In genomic region chr5:859798-860296, GRCh38 we compare ENCODE assay signal across 36 cellular contexts.
"Had no signal": no experiment of that assay in that cellular context is flagged by ENCODE, and none has a peak within 500 bp of the region (broad histone marks: within the 10 kb centered on the region; RNA-seq: fewer than 3 reads in every experiment).

No MANE protein-coding gene starts in this region.

- H3K27me3 Mint-ChIP-seq: activated CD4-positive, alpha-beta memory T cell treated with anti-CD3 and anti-CD28 coated beads, Interleukin-2, amount 10 ng/mL, durations not matched to agents 7 days and 5 days; activated CD8-positive, alpha-beta memory T cell treated with anti-CD3 and anti-CD28 coated beads, Interleukin-2, amount 10 ng/mL, durations not matched to agents 7 days and 5 days; activated naive CD8-positive, alpha-beta T cell treated with anti-CD3 and anti-CD28 coated beads for 36 hours had no signal

- H3K27me3 ChIP-seq: brain microvascular endothelial cell, cardiac muscle cell, Peyer's patch had no signal

- H3K4me1 Mint-ChIP-seq: activated CD4-positive, alpha-beta memory T cell treated with anti-CD3 and anti-CD28 coated beads, Interleukin-2, amount 10 ng/mL, durations not matched to agents 7 days and 5 days; activated CD8-positive, alpha-beta memory T cell treated with anti-CD3 and anti-CD28 coated beads, Interleukin-2, amount 10 ng/mL, durations not matched to agents 7 days and 5 days; activated naive CD8-positive, alpha-beta T cell treated with anti-CD3 and anti-CD28 coated beads for 36 hours had no signal

- H3K4me3 ChIP-seq: cardiac muscle cell, Peyer's patch had no signal

- DNase-seq: activated CD4-positive, alpha-beta memory T cell treated with anti-CD3 and anti-CD28 coated beads, Interleukin-2, amount 10 ng/mL, durations not matched to agents 7 days and 5 days; activated CD4-positive, alpha-beta T cell treated with anti-CD3 and anti-CD28 coated beads for 1 hour; activated CD4-positive, alpha-beta T cell treated with anti-CD3 and anti-CD28 coated beads for 48 hours; activated CD4-positive, CD25-positive, alpha-beta regulatory T cell; activated CD8-positive, alpha-beta memory T cell treated with anti-CD3 and anti-CD28 coated beads for 24 hours; activated CD8-positive, alpha-beta memory T cell treated with anti-CD3 and anti-CD28 coated beads, Interleukin-2, amount 10 ng/mL, durations not matched to agents 7 days and 5 days; activated CD8-positive, alpha-beta memory T cell treated with anti-CD3 and anti-CD28 coated beads, Interleukin-2, amount 50 U/mL, for 48 hours; activated effector memory CD4-positive, alpha-beta T cell treated with Interleukin-2 at 50 U/mL for 16 hours; activated naive CD4-positive, alpha-beta T cell; activated naive CD4-positive, alpha-beta T cell treated with anti-CD3 and anti-CD28 coated beads, Interleukin-2, amount 50 U/mL, for 16 hours; activated naive CD8-positive, alpha-beta T cell treated with anti-CD3 and anti-CD28 coated beads for 36 hours; activated T-cell treated with anti-CD3 and anti-CD28 coated beads, Interleukin-2, amount 50 U/mL, for 48 hours; amniotic stem cell; brain microvascular endothelial cell; MM.1S; MV-4-11; NCI-H1092; NCI-H1436 treated with DMSO at 0.1 percent for 48 hours; NCI-H187; NCI-H2029 treated with DMSO at 0.1 percent for 48 hours; NCI-H2107; NCI-H2171; NCI-H510A; NCI-H526; NCI-H748 treated with DMSO at 0.1 percent for 48 hours; NK-92 treated with Interleukin-12 subunit alpha and Interleukin-12 subunit beta, amount 100 ng/mL, for 24 hours; PC-3; Peyer's patch; RPMI8226; SW 1271; T-helper 1 cell; T1000; WERI-Rb-1 had no signal

- H3K4me1 ChIP-seq: Peyer's patch had no signal

- H3K4me3 Mint-ChIP-seq: activated CD4-positive, alpha-beta memory T cell treated with anti-CD3 and anti-CD28 coated beads, Interleukin-2, amount 10 ng/mL, durations not matched to agents 7 days and 5 days; activated CD8-positive, alpha-beta memory T cell treated with anti-CD3 and anti-CD28 coated beads, Interleukin-2, amount 10 ng/mL, durations not matched to agents 7 days and 5 days; activated naive CD8-positive, alpha-beta T cell treated with anti-CD3 and anti-CD28 coated beads for 36 hours had no signal

- H3K9me3 ChIP-seq: Peyer's patch had no signal

- H3K27ac ChIP-seq: brain microvascular endothelial cell, cardiac muscle cell, KMS-11, Peyer's patch, WERI-Rb-1 had no signal

- H3K27ac Mint-ChIP-seq: activated CD4-positive, alpha-beta memory T cell treated with anti-CD3 and anti-CD28 coated beads, Interleukin-2, amount 10 ng/mL, durations not matched to agents 7 days and 5 days; activated CD8-positive, alpha-beta memory T cell treated with anti-CD3 and anti-CD28 coated beads, Interleukin-2, amount 10 ng/mL, durations not matched to agents 7 days and 5 days; activated naive CD8-positive, alpha-beta T cell treated with anti-CD3 and anti-CD28 coated beads for 36 hours had no signal

- ATAC-seq: activated CD8-positive, alpha-beta memory T cell treated with anti-CD3 and anti-CD28 coated beads, Interleukin-2, amount 10 ng/mL, durations not matched to agents 7 days and 5 days; PC-3; Right ventricle myocardium inferior had no signal

- H3K9me3 Mint-ChIP-seq: activated CD4-positive, alpha-beta memory T cell treated with anti-CD3 and anti-CD28 coated beads, Interleukin-2, amount 10 ng/mL, durations not matched to agents 7 days and 5 days; activated naive CD8-positive, alpha-beta T cell treated with anti-CD3 and anti-CD28 coated beads for 36 hours had no signal
